In the genomic region with DNA sequence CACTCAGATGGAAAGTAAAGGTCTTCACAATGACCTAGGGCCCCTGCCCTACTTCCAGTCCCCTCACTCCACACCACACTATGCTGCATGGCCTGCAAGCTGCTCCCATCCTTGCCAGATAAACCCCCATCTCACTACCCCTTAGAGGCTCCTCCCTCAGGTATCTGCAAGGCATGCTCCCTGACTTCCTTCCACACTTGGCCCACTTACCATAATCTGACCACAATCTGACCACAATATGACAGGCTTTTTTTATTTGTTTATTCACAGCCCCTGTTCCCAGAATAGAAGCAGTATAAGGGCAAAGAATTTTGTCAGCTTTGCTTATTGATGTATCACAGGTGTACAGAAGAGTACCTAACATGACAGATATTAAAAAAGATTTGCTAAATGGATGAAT, we compare ENCODE assay signal across 2 cellular contexts.
A peak's percentile ranks its signal among the peaks of the same experiment; 100 is the strongest.
TF ChIP-seq lines count a peak whose summit lies in the region.

No MANE protein-coding gene starts in this region.

TF ChIP-seq in A549, 52 proteins besides CTCF, POLR2A, EP300 and RAD21 (continued from another document):
- TF ChIP-seq, protein P1, sequence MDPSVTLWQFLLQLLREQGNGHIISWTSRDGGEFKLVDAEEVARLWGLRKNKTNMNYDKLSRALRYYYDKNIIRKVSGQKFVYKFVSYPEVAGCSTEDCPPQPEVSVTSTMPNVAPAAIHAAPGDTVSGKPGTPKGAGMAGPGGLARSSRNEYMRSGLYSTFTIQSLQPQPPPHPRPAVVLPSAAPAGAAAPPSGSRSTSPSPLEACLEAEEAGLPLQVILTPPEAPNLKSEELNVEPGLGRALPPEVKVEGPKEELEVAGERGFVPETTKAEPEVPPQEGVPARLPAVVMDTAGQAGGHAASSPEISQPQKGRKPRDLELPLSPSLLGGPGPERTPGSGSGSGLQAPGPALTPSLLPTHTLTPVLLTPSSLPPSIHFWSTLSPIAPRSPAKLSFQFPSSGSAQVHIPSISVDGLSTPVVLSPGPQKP (IDR thresholded peaks at IDR 0.05; ENCODE audit: low read depth, low read length) = no peak
- TF ChIP-seq NFE2L2 (conservative IDR thresholded peaks at IDR 0.05; ENCODE audit: low read length) (no peak), HOXA7 (CRISPR knock-in tag; IDR thresholded peaks at IDR 0.05) (no peak), RCOR1 (IDR thresholded peaks at IDR 0.05; ENCODE audit: low read depth, low read length) (no peak), BHLHE40 (IDR thresholded peaks at IDR 0.05; ENCODE audit: low read depth, low read length) (no peak), FOSL2 (IDR thresholded peaks at IDR 0.05) (no peak), FOSL2 (CRISPR knock-in tag; IDR thresholded peaks at IDR 0.05) (no peak), CEBPB (IDR thresholded peaks at IDR 0.05) (no peak), SMC3 (IDR thresholded peaks at IDR 0.05) (no peak), HDAC2 (IDR thresholded peaks at IDR 0.05) (no peak), ZNF302 (CRISPR knock-in tag; IDR thresholded peaks at IDR 0.05) (no peak), FOSB (CRISPR knock-in tag; IDR thresholded peaks at IDR 0.05) (no peak)
- TF ChIP-seq, protein P2, sequence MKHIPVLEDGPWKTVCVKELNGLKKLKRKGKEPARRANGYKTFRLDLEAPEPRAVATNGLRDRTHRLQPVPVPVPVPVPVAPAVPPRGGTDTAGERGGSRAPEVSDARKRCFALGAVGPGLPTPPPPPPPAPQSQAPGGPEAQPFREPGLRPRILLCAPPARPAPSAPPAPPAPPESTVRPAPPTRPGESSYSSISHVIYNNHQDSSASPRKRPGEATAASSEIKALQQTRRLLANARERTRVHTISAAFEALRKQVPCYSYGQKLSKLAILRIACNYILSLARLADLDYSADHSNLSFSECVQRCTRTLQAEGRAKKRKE (CRISPR knock-in tag; IDR thresholded peaks at IDR 0.05; ENCODE audit: low read depth) = no peak
- TF ChIP-seq, protein P3, sequence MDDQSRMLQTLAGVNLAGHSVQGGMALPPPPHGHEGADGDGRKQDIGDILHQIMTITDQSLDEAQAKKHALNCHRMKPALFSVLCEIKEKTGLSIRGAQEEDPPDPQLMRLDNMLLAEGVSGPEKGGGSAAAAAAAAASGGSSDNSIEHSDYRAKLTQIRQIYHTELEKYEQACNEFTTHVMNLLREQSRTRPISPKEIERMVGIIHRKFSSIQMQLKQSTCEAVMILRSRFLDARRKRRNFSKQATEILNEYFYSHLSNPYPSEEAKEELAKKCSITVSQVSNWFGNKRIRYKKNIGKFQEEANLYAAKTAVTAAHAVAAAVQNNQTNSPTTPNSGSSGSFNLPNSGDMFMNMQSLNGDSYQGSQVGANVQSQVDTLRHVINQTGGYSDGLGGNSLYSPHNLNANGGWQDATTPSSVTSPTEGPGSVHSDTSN (IDR thresholded peaks at IDR 0.05) = no peak
TF ChIP-seq in A549: peak in this region for 0.

TF ChIP-seq in K562, 482 proteins besides CTCF, POLR2A, EP300 and RAD21 (continued from another document):
- TF ChIP-seq, protein P4, sequence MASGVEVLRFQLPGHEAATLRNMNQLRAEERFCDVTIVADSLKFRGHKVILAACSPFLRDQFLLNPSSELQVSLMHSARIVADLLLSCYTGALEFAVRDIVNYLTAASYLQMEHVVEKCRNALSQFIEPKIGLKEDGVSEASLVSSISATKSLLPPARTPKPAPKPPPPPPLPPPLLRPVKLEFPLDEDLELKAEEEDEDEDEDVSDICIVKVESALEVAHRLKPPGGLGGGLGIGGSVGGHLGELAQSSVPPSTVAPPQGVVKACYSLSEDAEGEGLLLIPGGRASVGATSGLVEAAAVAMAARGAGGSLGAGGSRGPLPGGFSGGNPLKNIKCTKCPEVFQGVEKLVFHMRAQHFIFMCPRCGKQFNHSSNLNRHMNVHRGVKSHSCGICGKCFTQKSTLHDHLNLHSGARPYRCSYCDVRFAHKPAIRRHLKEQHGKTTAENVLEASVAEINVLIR (CRISPR knock-in tag; IDR thresholded peaks at IDR 0.05) = no peak
- TF ChIP-seq L3MBTL2 (IDR thresholded peaks at IDR 0.05) = no peak
- TF ChIP-seq, protein P5, sequence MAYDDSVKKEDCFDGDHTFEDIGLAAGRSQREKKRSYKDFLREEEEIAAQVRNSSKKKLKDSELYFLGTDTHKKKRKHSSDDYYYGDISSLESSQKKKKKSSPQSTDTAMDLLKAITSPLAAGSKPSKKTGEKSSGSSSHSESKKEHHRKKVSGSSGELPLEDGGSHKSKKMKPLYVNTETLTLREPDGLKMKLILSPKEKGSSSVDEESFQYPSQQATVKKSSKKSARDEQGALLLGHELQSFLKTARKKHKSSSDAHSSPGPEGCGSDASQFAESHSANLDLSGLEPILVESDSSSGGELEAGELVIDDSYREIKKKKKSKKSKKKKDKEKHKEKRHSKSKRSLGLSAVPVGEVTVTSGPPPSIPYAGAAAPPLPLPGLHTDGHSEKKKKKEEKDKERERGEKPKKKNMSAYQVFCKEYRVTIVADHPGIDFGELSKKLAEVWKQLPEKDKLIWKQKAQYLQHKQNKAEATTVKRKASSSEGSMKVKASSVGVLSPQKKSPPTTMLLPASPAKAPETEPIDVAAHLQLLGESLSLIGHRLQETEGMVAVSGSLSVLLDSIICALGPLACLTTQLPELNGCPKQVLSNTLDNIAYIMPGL (CRISPR knock-in tag; IDR thresholded peaks at IDR 0.05) = no peak
- no peak for TF ChIP-seq EHMT2 (IDR thresholded peaks at IDR 0.05)
- no peak for TF ChIP-seq ZBED1 (IDR thresholded peaks at IDR 0.05)
- TF ChIP-seq, protein P6, sequence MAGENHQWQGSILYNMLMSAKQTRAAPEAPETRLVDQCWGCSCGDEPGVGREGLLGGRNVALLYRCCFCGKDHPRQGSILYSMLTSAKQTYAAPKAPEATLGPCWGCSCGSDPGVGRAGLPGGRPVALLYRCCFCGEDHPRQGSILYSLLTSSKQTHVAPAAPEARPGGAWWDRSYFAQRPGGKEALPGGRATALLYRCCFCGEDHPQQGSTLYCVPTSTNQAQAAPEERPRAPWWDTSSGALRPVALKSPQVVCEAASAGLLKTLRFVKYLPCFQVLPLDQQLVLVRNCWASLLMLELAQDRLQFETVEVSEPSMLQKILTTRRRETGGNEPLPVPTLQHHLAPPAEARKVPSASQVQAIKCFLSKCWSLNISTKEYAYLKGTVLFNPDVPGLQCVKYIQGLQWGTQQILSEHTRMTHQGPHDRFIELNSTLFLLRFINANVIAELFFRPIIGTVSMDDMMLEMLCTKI (IDR thresholded peaks at IDR 0.05; ENCODE audit: partially characterized antibody) = no peak
- TF ChIP-seq ZC3H11A (IDR thresholded peaks at IDR 0.05; ENCODE audit: low read depth, low read length) = no peak
- no peak for TF ChIP-seq NCOA4 (IDR thresholded peaks at IDR 0.05; ENCODE audit: partially characterized antibody)
- 0 out of 2 replicates have a peak, but pooled peaks have one; percentile 10 for TF ChIP-seq SPI1 (IDR thresholded peaks at IDR 0.05; ENCODE audit: borderline replicate concordance, low read depth, low read length)
- no peak for TF ChIP-seq TAF1 (IDR thresholded peaks at IDR 0.05; ENCODE audit: control insufficient read depth, extremely low read depth, insufficient read depth, low read length, severe bottlenecking)
- no peak for TF ChIP-seq TCF3 (CRISPR knock-in tag; IDR thresholded peaks at IDR 0.05)
- TF ChIP-seq, protein P7, sequence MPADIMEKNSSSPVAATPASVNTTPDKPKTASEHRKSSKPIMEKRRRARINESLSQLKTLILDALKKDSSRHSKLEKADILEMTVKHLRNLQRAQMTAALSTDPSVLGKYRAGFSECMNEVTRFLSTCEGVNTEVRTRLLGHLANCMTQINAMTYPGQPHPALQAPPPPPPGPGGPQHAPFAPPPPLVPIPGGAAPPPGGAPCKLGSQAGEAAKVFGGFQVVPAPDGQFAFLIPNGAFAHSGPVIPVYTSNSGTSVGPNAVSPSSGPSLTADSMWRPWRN (IDR thresholded peaks at IDR 0.05; ENCODE audit: low read depth) = peak; percentile 98
- TF ChIP-seq NEUROD1 (IDR thresholded peaks at IDR 0.05; ENCODE audit: borderline replicate concordance, low read depth, low read length, partially characterized antibody) = no peak
- TF ChIP-seq, protein P8, sequence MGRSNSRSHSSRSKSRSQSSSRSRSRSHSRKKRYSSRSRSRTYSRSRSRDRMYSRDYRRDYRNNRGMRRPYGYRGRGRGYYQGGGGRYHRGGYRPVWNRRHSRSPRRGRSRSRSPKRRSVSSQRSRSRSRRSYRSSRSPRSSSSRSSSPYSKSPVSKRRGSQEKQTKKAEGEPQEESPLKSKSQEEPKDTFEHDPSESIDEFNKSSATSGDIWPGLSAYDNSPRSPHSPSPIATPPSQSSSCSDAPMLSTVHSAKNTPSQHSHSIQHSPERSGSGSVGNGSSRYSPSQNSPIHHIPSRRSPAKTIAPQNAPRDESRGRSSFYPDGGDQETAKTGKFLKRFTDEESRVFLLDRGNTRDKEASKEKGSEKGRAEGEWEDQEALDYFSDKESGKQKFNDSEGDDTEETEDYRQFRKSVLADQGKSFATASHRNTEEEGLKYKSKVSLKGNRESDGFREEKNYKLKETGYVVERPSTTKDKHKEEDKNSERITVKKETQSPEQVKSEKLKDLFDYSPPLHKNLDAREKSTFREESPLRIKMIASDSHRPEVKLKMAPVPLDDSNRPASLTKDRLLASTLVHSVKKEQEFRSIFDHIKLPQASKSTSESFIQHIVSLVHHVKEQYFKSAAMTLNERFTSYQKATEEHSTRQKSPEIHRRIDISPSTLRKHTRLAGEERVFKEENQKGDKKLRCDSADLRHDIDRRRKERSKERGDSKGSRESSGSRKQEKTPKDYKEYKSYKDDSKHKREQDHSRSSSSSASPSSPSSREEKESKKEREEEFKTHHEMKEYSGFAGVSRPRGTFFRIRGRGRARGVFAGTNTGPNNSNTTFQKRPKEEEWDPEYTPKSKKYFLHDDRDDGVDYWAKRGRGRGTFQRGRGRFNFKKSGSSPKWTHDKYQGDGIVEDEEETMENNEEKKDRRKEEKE (IDR thresholded peaks at IDR 0.05; ENCODE audit: borderline replicate concordance in 1 of 2, control insufficient read depth in 1 of 2, low read depth in 2 of 2, low read length in 1 of 2) = no peak
- no peak for TF ChIP-seq NFE2L1 (tag; IDR thresholded peaks at IDR 0.05; ENCODE audit: borderline replicate concordance, low read depth)
- TF ChIP-seq GATA2 (CRISPR knock-in tag; IDR thresholded peaks at IDR 0.05) = peak; percentile 27; the same call in 1 of the 2 replicates
- no peak for TF ChIP-seq NONO (IDR thresholded peaks at IDR 0.05; ENCODE audit: low read depth in 2 of 2, low read length in 1 of 2)
- no peak for TF ChIP-seq ZNF583 (CRISPR knock-in tag; IDR thresholded peaks at IDR 0.05)
- TF ChIP-seq RAD51 (IDR thresholded peaks at IDR 0.05; ENCODE audit: borderline replicate concordance, low read depth) = no peak
- TF ChIP-seq TEAD4 (IDR thresholded peaks at IDR 0.05; ENCODE audit: low read length) = 0 out of 2 replicates have a peak, but pooled peaks have one; percentile 17
- TF ChIP-seq TEAD4 (CRISPR knock-in tag; IDR thresholded peaks at IDR 0.05; ENCODE audit: borderline replicate concordance) = no peak
- no peak for TF ChIP-seq CHD1 (IDR thresholded peaks at IDR 0.05; ENCODE audit: low read length)
- no peak for TF ChIP-seq STAG1 (CRISPR knock-in tag; IDR thresholded peaks at IDR 0.05; ENCODE audit: borderline replicate concordance)
- no peak for TF ChIP-seq HNRNPL (IDR thresholded peaks at IDR 0.05; ENCODE audit: low read depth, low read length)
- no peak for TF ChIP-seq MCM7 (IDR thresholded peaks at IDR 0.05)
- TF ChIP-seq MEIS2 (IDR thresholded peaks at IDR 0.05; ENCODE audit: partially characterized antibody) = peak; percentile 50
- no peak for TF ChIP-seq BHLHE40 (IDR thresholded peaks at IDR 0.05; ENCODE audit: low read length)
- no peak for TF ChIP-seq ZNF311 (CRISPR knock-in tag; IDR thresholded peaks at IDR 0.05)
- TF ChIP-seq, protein P9, sequence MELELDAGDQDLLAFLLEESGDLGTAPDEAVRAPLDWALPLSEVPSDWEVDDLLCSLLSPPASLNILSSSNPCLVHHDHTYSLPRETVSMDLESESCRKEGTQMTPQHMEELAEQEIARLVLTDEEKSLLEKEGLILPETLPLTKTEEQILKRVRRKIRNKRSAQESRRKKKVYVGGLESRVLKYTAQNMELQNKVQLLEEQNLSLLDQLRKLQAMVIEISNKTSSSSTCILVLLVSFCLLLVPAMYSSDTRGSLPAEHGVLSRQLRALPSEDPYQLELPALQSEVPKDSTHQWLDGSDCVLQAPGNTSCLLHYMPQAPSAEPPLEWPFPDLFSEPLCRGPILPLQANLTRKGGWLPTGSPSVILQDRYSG (tag; conservative IDR thresholded peaks at IDR 0.05; ENCODE audit: low read depth) = no peak
- TF ChIP-seq STAT5B (CRISPR knock-in tag; IDR thresholded peaks at IDR 0.05) = no peak
- no peak for TF ChIP-seq TAL1 (IDR thresholded peaks at IDR 0.05)
- TF ChIP-seq, protein P10, sequence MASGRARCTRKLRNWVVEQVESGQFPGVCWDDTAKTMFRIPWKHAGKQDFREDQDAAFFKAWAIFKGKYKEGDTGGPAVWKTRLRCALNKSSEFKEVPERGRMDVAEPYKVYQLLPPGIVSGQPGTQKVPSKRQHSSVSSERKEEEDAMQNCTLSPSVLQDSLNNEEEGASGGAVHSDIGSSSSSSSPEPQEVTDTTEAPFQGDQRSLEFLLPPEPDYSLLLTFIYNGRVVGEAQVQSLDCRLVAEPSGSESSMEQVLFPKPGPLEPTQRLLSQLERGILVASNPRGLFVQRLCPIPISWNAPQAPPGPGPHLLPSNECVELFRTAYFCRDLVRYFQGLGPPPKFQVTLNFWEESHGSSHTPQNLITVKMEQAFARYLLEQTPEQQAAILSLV (tag; IDR thresholded peaks at IDR 0.05) = no peak
- no peak for TF ChIP-seq TAF15 (IDR thresholded peaks at IDR 0.05; ENCODE audit: low read depth, low read length)
- TF ChIP-seq MEF2A (IDR thresholded peaks at IDR 0.05; ENCODE audit: control insufficient read depth, low read depth, low read length) = peak; percentile 37; the same call in 1 of the 2 replicates
